ENCODE assay signal across 1 cellular context in the genomic region with DNA sequence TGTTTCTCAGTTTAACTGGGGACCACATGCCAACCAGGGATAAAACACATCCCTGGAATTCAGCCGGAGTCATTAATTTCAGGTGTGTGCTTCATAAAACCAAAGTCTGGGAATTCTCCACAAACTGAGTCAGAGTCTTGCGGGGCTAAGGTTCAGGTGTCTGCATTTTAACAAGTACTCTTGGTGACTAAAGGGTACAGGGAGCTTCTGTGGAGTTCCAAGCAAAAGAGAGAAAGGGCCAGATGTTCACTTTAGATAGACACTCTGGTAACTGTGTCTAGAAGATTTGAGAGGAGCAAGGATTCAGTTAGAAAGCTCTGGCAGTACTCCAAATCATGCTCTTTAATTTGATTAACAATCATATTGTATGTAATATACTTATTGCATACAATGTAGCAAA.
A peak's percentile ranks its signal among the peaks of the same experiment; 100 is the strongest.
TF ChIP-seq lines count a peak whose summit lies in the region.

No MANE protein-coding gene starts in this region.

TF ChIP-seq in K562, 482 proteins besides CTCF, POLR2A, EP300 and RAD21 (continued from another document and continues in another):
- TF ChIP-seq MECOM (CRISPR knock-in tag; IDR thresholded peaks at IDR 0.05) (0 out of 2 replicates have a peak, but pooled peaks have one; percentile 39), CC2D1A (IDR thresholded peaks at IDR 0.05) (peak; percentile 35; the same call in 1 of the 2 replicates), POLR2AphosphoS5 (IDR thresholded peaks at IDR 0.05; ENCODE audit: control insufficient read depth, insufficient read depth, low read depth, low read length) (peak; percentile 73), RFX7 (CRISPR knock-in tag; IDR thresholded peaks at IDR 0.05) (no peak), HDAC1 (IDR thresholded peaks at IDR 0.05) (0 out of 4 replicates have a peak, but pooled peaks of 1 of the 2 experiments have one; percentile 40), MTA1 (IDR thresholded peaks at IDR 0.05; ENCODE audit: borderline replicate concordance) (no peak), KLF6 (CRISPR knock-in tag; IDR thresholded peaks at IDR 0.05; ENCODE audit: borderline replicate concordance) (no peak), HEY1 (CRISPR knock-in tag; IDR thresholded peaks at IDR 0.05; ENCODE audit: borderline replicate concordance) (no peak), PHTF2 (CRISPR knock-in tag; IDR thresholded peaks at IDR 0.05) (no peak), ZEB2 (IDR thresholded peaks at IDR 0.05) (peak; percentile 65; the same call in 1 of the 2 replicates), ZFP1 (CRISPR knock-in tag; IDR thresholded peaks at IDR 0.05) (no peak), TAF15 (IDR thresholded peaks at IDR 0.05; ENCODE audit: low read depth, low read length) (no peak), U2AF2 (optimal IDR thresholded peaks at IDR 0.05; ENCODE audit: low read depth, low read length) (no peak), ZNF445 (CRISPR knock-in tag; IDR thresholded peaks at IDR 0.05; ENCODE audit: low read depth) (no peak)
- TF ChIP-seq, protein P1, sequence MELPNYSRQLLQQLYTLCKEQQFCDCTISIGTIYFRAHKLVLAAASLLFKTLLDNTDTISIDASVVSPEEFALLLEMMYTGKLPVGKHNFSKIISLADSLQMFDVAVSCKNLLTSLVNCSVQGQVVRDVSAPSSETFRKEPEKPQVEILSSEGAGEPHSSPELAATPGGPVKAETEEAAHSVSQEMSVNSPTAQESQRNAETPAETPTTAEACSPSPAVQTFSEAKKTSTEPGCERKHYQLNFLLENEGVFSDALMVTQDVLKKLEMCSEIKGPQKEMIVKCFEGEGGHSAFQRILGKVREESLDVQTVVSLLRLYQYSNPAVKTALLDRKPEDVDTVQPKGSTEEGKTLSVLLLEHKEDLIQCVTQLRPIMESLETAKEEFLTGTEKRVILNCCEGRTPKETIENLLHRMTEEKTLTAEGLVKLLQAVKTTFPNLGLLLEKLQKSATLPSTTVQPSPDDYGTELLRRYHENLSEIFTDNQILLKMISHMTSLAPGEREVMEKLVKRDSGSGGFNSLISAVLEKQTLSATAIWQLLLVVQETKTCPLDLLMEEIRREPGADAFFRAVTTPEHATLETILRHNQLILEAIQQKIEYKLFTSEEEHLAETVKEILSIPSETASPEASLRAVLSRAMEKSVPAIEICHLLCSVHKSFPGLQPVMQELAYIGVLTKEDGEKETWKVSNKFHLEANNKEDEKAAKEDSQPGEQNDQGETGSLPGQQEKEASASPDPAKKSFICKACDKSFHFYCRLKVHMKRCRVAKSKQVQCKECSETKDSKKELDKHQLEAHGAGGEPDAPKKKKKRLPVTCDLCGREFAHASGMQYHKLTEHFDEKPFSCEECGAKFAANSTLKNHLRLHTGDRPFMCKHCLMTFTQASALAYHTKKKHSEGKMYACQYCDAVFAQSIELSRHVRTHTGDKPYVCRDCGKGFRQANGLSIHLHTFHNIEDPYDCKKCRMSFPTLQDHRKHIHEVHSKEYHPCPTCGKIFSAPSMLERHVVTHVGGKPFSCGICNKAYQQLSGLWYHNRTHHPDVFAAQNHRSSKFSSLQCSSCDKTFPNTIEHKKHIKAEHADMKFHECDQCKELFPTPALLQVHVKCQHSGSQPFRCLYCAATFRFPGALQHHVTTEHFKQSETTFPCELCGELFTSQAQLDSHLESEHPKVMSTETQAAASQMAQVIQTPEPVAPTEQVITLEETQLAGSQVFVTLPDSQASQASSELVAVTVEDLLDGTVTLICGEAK (IDR thresholded peaks at IDR 0.05): no peak
- TF ChIP-seq, protein P1 (CRISPR knock-in tag; IDR thresholded peaks at IDR 0.05): no peak
- TF ChIP-seq, protein P2, sequence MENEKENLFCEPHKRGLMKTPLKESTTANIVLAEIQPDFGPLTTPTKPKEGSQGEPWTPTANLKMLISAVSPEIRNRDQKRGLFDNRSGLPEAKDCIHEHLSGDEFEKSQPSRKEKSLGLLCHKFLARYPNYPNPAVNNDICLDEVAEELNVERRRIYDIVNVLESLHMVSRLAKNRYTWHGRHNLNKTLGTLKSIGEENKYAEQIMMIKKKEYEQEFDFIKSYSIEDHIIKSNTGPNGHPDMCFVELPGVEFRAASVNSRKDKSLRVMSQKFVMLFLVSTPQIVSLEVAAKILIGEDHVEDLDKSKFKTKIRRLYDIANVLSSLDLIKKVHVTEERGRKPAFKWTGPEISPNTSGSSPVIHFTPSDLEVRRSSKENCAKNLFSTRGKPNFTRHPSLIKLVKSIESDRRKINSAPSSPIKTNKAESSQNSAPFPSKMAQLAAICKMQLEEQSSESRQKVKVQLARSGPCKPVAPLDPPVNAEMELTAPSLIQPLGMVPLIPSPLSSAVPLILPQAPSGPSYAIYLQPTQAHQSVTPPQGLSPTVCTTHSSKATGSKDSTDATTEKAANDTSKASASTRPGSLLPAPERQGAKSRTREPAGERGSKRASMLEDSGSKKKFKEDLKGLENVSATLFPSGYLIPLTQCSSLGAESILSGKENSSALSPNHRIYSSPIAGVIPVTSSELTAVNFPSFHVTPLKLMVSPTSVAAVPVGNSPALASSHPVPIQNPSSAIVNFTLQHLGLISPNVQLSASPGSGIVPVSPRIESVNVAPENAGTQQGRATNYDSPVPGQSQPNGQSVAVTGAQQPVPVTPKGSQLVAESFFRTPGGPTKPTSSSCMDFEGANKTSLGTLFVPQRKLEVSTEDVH (IDR thresholded peaks at IDR 0.05; ENCODE audit: low read depth, partially characterized antibody): no peak
- TF ChIP-seq, protein P3, sequence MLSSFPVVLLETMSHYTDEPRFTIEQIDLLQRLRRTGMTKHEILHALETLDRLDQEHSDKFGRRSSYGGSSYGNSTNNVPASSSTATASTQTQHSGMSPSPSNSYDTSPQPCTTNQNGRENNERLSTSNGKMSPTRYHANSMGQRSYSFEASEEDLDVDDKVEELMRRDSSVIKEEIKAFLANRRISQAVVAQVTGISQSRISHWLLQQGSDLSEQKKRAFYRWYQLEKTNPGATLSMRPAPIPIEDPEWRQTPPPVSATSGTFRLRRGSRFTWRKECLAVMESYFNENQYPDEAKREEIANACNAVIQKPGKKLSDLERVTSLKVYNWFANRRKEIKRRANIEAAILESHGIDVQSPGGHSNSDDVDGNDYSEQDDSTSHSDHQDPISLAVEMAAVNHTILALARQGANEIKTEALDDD (IDR thresholded peaks at IDR 0.05): peak; percentile 95
- TF ChIP-seq, protein P4, sequence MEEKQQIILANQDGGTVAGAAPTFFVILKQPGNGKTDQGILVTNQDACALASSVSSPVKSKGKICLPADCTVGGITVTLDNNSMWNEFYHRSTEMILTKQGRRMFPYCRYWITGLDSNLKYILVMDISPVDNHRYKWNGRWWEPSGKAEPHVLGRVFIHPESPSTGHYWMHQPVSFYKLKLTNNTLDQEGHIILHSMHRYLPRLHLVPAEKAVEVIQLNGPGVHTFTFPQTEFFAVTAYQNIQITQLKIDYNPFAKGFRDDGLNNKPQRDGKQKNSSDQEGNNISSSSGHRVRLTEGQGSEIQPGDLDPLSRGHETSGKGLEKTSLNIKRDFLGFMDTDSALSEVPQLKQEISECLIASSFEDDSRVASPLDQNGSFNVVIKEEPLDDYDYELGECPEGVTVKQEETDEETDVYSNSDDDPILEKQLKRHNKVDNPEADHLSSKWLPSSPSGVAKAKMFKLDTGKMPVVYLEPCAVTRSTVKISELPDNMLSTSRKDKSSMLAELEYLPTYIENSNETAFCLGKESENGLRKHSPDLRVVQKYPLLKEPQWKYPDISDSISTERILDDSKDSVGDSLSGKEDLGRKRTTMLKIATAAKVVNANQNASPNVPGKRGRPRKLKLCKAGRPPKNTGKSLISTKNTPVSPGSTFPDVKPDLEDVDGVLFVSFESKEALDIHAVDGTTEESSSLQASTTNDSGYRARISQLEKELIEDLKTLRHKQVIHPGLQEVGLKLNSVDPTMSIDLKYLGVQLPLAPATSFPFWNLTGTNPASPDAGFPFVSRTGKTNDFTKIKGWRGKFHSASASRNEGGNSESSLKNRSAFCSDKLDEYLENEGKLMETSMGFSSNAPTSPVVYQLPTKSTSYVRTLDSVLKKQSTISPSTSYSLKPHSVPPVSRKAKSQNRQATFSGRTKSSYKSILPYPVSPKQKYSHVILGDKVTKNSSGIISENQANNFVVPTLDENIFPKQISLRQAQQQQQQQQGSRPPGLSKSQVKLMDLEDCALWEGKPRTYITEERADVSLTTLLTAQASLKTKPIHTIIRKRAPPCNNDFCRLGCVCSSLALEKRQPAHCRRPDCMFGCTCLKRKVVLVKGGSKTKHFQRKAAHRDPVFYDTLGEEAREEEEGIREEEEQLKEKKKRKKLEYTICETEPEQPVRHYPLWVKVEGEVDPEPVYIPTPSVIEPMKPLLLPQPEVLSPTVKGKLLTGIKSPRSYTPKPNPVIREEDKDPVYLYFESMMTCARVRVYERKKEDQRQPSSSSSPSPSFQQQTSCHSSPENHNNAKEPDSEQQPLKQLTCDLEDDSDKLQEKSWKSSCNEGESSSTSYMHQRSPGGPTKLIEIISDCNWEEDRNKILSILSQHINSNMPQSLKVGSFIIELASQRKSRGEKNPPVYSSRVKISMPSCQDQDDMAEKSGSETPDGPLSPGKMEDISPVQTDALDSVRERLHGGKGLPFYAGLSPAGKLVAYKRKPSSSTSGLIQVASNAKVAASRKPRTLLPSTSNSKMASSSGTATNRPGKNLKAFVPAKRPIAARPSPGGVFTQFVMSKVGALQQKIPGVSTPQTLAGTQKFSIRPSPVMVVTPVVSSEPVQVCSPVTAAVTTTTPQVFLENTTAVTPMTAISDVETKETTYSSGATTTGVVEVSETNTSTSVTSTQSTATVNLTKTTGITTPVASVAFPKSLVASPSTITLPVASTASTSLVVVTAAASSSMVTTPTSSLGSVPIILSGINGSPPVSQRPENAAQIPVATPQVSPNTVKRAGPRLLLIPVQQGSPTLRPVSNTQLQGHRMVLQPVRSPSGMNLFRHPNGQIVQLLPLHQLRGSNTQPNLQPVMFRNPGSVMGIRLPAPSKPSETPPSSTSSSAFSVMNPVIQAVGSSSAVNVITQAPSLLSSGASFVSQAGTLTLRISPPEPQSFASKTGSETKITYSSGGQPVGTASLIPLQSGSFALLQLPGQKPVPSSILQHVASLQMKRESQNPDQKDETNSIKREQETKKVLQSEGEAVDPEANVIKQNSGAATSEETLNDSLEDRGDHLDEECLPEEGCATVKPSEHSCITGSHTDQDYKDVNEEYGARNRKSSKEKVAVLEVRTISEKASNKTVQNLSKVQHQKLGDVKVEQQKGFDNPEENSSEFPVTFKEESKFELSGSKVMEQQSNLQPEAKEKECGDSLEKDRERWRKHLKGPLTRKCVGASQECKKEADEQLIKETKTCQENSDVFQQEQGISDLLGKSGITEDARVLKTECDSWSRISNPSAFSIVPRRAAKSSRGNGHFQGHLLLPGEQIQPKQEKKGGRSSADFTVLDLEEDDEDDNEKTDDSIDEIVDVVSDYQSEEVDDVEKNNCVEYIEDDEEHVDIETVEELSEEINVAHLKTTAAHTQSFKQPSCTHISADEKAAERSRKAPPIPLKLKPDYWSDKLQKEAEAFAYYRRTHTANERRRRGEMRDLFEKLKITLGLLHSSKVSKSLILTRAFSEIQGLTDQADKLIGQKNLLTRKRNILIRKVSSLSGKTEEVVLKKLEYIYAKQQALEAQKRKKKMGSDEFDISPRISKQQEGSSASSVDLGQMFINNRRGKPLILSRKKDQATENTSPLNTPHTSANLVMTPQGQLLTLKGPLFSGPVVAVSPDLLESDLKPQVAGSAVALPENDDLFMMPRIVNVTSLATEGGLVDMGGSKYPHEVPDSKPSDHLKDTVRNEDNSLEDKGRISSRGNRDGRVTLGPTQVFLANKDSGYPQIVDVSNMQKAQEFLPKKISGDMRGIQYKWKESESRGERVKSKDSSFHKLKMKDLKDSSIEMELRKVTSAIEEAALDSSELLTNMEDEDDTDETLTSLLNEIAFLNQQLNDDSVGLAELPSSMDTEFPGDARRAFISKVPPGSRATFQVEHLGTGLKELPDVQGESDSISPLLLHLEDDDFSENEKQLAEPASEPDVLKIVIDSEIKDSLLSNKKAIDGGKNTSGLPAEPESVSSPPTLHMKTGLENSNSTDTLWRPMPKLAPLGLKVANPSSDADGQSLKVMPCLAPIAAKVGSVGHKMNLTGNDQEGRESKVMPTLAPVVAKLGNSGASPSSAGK (IDR thresholded peaks at IDR 0.05): no peak
- TF ChIP-seq, protein P5, sequence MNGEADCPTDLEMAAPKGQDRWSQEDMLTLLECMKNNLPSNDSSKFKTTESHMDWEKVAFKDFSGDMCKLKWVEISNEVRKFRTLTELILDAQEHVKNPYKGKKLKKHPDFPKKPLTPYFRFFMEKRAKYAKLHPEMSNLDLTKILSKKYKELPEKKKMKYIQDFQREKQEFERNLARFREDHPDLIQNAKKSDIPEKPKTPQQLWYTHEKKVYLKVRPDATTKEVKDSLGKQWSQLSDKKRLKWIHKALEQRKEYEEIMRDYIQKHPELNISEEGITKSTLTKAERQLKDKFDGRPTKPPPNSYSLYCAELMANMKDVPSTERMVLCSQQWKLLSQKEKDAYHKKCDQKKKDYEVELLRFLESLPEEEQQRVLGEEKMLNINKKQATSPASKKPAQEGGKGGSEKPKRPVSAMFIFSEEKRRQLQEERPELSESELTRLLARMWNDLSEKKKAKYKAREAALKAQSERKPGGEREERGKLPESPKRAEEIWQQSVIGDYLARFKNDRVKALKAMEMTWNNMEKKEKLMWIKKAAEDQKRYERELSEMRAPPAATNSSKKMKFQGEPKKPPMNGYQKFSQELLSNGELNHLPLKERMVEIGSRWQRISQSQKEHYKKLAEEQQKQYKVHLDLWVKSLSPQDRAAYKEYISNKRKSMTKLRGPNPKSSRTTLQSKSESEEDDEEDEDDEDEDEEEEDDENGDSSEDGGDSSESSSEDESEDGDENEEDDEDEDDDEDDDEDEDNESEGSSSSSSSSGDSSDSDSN (IDR thresholded peaks at IDR 0.05; ENCODE audit: borderline replicate concordance in 1 of 2, low read depth in 2 of 2, low read length in 2 of 2): 0 out of 4 replicates have a peak, but pooled peaks of 1 of the 2 experiments have one; percentile 26
